19 cellular contexts compared by ENCODE assay signal in genomic region chr5:96995419-96995818, GRCh38. TPM values are rescaled to one million over a fixed set of nuclear protein-coding genes. Genes with fewer than 3 reads are reported as not detected.
DNase-seq lines count a peak whose midpoint lies in the region; ATAC-seq lines count a peak whose summit lies in the region.
"Had no signal": no experiment of that assay in that cellular context is flagged by ENCODE, and none has a peak within 500 bp of the region (broad histone marks: within the 10 kb centered on the region; RNA-seq: fewer than 3 reads in every experiment).

No MANE protein-coding gene starts in this region.

- no peak overlapping the region for H3K4me3 Mint-ChIP-seq in activated naive CD8-positive, alpha-beta T cell
- H3K4me3 Mint-ChIP-seq in activated naive CD8-positive, alpha-beta T cell treated with anti-CD3 and anti-CD28 coated beads for 36 hours, result no peak overlapping the region
- H3K4me3 Mint-ChIP-seq in activated CD8-positive, alpha-beta T cell treated with anti-CD3 and anti-CD28 coated beads, Interleukin-2, amount 10 ng/mL, durations not matched to agents 7 days and 5 days, result no peak overlapping the region
- no peak overlapping the region for H3K4me3 Mint-ChIP-seq in memory B cell
- H3K4me3 Mint-ChIP-seq: activated CD4-positive, alpha-beta T cell treated with anti-CD3 and anti-CD28 coated beads, Interleukin-2, amount 10 ng/mL, durations not matched to agents 24 days and 14 days had no signal

- peaks cover 45% of the 10 kb centered on the region for H3K4me1 Mint-ChIP-seq in activated naive CD8-positive, alpha-beta T cell (ENCODE audit: low read depth)
- peaks cover 36% of the 10 kb centered on the region for H3K4me1 Mint-ChIP-seq in activated naive CD8-positive, alpha-beta T cell treated with anti-CD3 and anti-CD28 coated beads for 36 hours
- H3K4me1 Mint-ChIP-seq in activated CD8-positive, alpha-beta T cell treated with anti-CD3 and anti-CD28 coated beads, Interleukin-2, amount 10 ng/mL, durations not matched to agents 7 days and 5 days (ENCODE audit: low read depth), result peaks cover 47% of the 10 kb centered on the region
- peaks cover 12% of the 10 kb centered on the region for H3K4me1 Mint-ChIP-seq in memory B cell

- no peak for ATAC-seq in activated CD8-positive, alpha-beta T cell treated with anti-CD3 and anti-CD28 coated beads, Interleukin-2, amount 10 ng/mL, durations not matched to agents 7 days and 5 days
- ATAC-seq in memory B cell (ENCODE audit: low read depth) (no peak), GM21717 (IDR thresholded peaks at IDR 0.05; ENCODE audit: unreplicated experiment) (no peak)
- ATAC-seq: lower lobe of right lung had no signal

- no peak for DNase-seq in activated naive CD8-positive, alpha-beta T cell treated with anti-CD3 and anti-CD28 coated beads for 36 hours
- no peak for DNase-seq in activated CD8-positive, alpha-beta T cell treated with anti-CD3 and anti-CD28 coated beads, Interleukin-2, amount 10 ng/mL, durations not matched to agents 7 days and 5 days
- no peak for DNase-seq in memory B cell (ENCODE audit: low spot score in 2 of 2)
- no peak for DNase-seq in activated CD4-positive, CD25-positive, alpha-beta regulatory T cell treated with anti-CD3 and anti-CD28 coated beads, Interleukin-2, amount 50 U/mL, for 72 hours
- no peak for DNase-seq in stimulated activated CD4-positive, alpha-beta T cell treated with anti-CD3 and anti-CD28 coated beads, Interleukin-2, amount 100 ng/mL, for 48 hours
- no peak for DNase-seq in NCI-H187 (lab: John Stamatoyannopoulos, UW)
- DNase-seq: ACHN; activated CD4-positive, alpha-beta T cell treated with anti-CD3 and anti-CD28 coated beads, Interleukin-2, amount 10 ng/mL, durations not matched to agents 24 days and 14 days; anterior cingulate cortex; H7; lower lobe of right lung; MV-4-11; NCI-H1694; NCI-H2171 treated with DMSO at 0.1 percent for 48 hours; NCI-H526; SJCRH30; stimulated activated CD8-positive, alpha-beta memory T cell treated with anti-CD3 and anti-CD28 coated beads, Interleukin-4, amount 100 ng/mL, for 48 hours had no signal

- H3K27me3 Mint-ChIP-seq in activated naive CD8-positive, alpha-beta T cell, result no peaks in the 10 kb centered on the region
- no peaks in the 10 kb centered on the region for H3K27me3 Mint-ChIP-seq in activated naive CD8-positive, alpha-beta T cell treated with anti-CD3 and anti-CD28 coated beads for 36 hours
- no peaks in the 10 kb centered on the region for H3K27me3 Mint-ChIP-seq in activated CD8-positive, alpha-beta T cell treated with anti-CD3 and anti-CD28 coated beads, Interleukin-2, amount 10 ng/mL, durations not matched to agents 7 days and 5 days (ENCODE audit: low read depth)
- no peaks in the 10 kb centered on the region for H3K27me3 Mint-ChIP-seq in memory B cell
- H3K27me3 Mint-ChIP-seq: activated CD4-positive, alpha-beta T cell treated with anti-CD3 and anti-CD28 coated beads, Interleukin-2, amount 10 ng/mL, durations not matched to agents 24 days and 14 days had no signal

- no peaks in the 10 kb centered on the region for H3K9me3 Mint-ChIP-seq in activated naive CD8-positive, alpha-beta T cell (ENCODE audit: low read depth)
- peaks cover 4% of the 10 kb centered on the region for H3K9me3 Mint-ChIP-seq in activated naive CD8-positive, alpha-beta T cell treated with anti-CD3 and anti-CD28 coated beads for 36 hours
- no peaks in the 10 kb centered on the region for H3K9me3 Mint-ChIP-seq in activated CD8-positive, alpha-beta T cell treated with anti-CD3 and anti-CD28 coated beads, Interleukin-2, amount 10 ng/mL, durations not matched to agents 7 days and 5 days (ENCODE audit: insufficient read depth)
- H3K9me3 Mint-ChIP-seq in memory B cell, result no peaks in the 10 kb centered on the region
- H3K9me3 Mint-ChIP-seq: activated CD4-positive, alpha-beta T cell treated with anti-CD3 and anti-CD28 coated beads, Interleukin-2, amount 10 ng/mL, durations not matched to agents 24 days and 14 days had no signal

- H3K36me3 Mint-ChIP-seq in activated naive CD8-positive, alpha-beta T cell, result peaks cover 23% of the 10 kb centered on the region
- peaks cover 45% of the 10 kb centered on the region for H3K36me3 Mint-ChIP-seq in activated naive CD8-positive, alpha-beta T cell treated with anti-CD3 and anti-CD28 coated beads for 36 hours
- H3K36me3 Mint-ChIP-seq in activated CD8-positive, alpha-beta T cell treated with anti-CD3 and anti-CD28 coated beads, Interleukin-2, amount 10 ng/mL, durations not matched to agents 7 days and 5 days (ENCODE audit: low read depth), result peaks cover 65% of the 10 kb centered on the region
- peaks cover 44% of the 10 kb centered on the region for H3K36me3 Mint-ChIP-seq in memory B cell

- peak overlapping the region; percentile 56 for H3K27ac Mint-ChIP-seq in activated naive CD8-positive, alpha-beta T cell
- no peak overlapping the region for H3K27ac Mint-ChIP-seq in activated naive CD8-positive, alpha-beta T cell treated with anti-CD3 and anti-CD28 coated beads for 36 hours
- H3K27ac Mint-ChIP-seq in activated CD8-positive, alpha-beta T cell treated with anti-CD3 and anti-CD28 coated beads, Interleukin-2, amount 10 ng/mL, durations not matched to agents 7 days and 5 days, result peak overlapping the region; percentile 32
- peak overlapping the region; percentile 30 for H3K27ac Mint-ChIP-seq in memory B cell
- H3K27ac Mint-ChIP-seq: activated CD4-positive, alpha-beta T cell treated with anti-CD3 and anti-CD28 coated beads, Interleukin-2, amount 10 ng/mL, durations not matched to agents 24 days and 14 days had no signal

- POLR2A ChIA-PET in activated CD8-positive, alpha-beta T cell treated with anti-CD3 and anti-CD28 coated beads, Interleukin-2, amount 10 ng/mL, durations not matched to agents 7 days and 5 days (lab: Charles Lee), result interaction anchor here (0.8 kb wide), 2 partner anchors 34 to 187 kb away, joined by 3 read pairs; partner anchors contain the start of gene ERAP1

- CTCF ChIA-PET in activated CD8-positive, alpha-beta T cell treated with anti-CD3 and anti-CD28 coated beads, Interleukin-2, amount 10 ng/mL, durations not matched to agents 7 days and 5 days (lab: Charles Lee), result interaction anchor here (0.6 to 3.7 kb wide), 3 partner anchors 8 to 147 kb away, joined by 4 to 44 read pairs (median 19); partner anchors contain the start of gene LIX1

RNA-seq across cellular contexts. Expression of gene LNPEP, which starts 59.5 kb away (rescaled TPM):
- total RNA-seq in activated naive CD8-positive, alpha-beta T cell treated with anti-CD3 and anti-CD28 coated beads for 36 hours, result 10 to 100 TPM; 41.4 to 41.5 TPM
- total RNA-seq in activated CD8-positive, alpha-beta T cell treated with anti-CD3 and anti-CD28 coated beads, Interleukin-2, amount 10 ng/mL, durations not matched to agents 7 days and 5 days, result 10 to 100 TPM; 85.9 to 90.1 TPM
